In the genomic region with DNA sequence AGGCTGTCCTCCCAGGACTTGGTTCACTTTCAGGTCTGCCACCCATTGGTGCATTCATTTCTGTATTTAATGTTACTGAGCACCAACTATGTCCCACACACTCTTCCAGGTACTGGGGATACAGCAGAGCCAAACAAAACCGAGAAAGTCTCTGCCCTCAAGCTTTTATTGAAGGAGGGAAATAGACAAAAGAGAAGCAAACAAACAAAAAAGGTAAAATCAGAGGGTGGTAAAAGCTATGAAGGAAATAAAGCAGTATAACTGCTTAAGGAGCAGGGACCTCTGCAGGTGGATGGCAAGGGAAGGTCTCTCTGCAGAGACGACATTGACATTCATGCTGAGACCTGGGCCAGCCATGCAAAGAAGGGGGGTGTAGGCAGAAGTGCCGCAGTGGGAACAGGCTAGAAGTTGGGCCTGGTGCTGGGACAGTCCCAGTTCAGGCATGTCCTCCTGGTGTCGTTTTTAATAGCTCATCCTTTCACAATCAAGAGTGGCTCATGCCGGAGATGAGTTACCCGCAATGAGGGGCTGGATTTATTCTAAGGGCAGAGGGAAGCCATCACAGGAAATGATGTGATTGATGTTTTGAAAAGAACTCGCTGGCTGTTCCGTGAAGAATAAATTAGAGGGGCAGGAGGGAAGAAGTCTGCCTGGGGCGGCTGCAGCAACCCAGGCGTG, we compare ENCODE assay signal across 8 cellular contexts.
DNase-seq lines count a peak whose midpoint lies in the region; ATAC-seq, FAIRE-seq and TF ChIP-seq lines count a peak whose summit lies in the region.

No MANE protein-coding gene starts in this region.

- DNase-seq in AG04450 (ENCODE audit: low read depth, low spot score) (no peak), HTR-8/SVneo (ENCODE audit: insufficient read length, low spot score) (peak; percentile 64), T-helper 2 cell (peak in 4 of 5 experiments; percentile 39 to 88 (median 58)), mammary epithelial cell (peak; percentile 70), right lobe of liver (peak in 1 of 3 donors; percentile 55)
- peak; percentile 24 for DNase-seq in stimulated activated CD8-positive, alpha-beta memory T cell treated with anti-CD3 and anti-CD28 coated beads, Interleukin-12 subunit alpha, Interleukin-12 subunit beta, amount 100 ng/mL, for 1 hour (ENCODE audit: low read depth)

- H3K36me3 ChIP-seq in mammary epithelial cell (ENCODE audit: insufficient read depth, low read length) (no peaks in the 10 kb centered on the region), right lobe of liver (no peaks in the 10 kb centered on the region)

- H3K4me3 ChIP-seq in AG04450 (ENCODE audit: low read depth, low read length): 0 out of 2 replicates have a peak overlapping the region, but pooled peaks have one; percentile 13
- peak overlapping the region in 1 of 3 experiments; percentile 25 for H3K4me3 ChIP-seq in mammary epithelial cell (replicated peaks in 1 of 3; ENCODE audit: insufficient read depth in 1 of 3, low read depth in 2 of 3, low read length in 3 of 3)
- peak overlapping the region; percentile 35 to 57 (median 44) for H3K4me3 ChIP-seq in right lobe of liver

- FAIRE-seq in HTR-8/SVneo (lab: Jason Lieb, UNC): peak; percentile 71

- BruUV-seq in mammary epithelial cell (replicated peaks; lab: Mats Ljungman, UMichigan): no TSS peak

- H3K4me1 ChIP-seq in mammary epithelial cell (ENCODE audit: insufficient read depth, low read length): peaks cover 72% of the 10 kb centered on the region
- peaks cover 0 to 40% (median 16%) of the 10 kb centered on the region in 4 donors for H3K4me1 ChIP-seq in right lobe of liver

- POLR2A ChIA-PET in AG04450 (lab: Yijun Ruan, JAX): interaction anchor here (0.6 to 1.9 kb wide), 4 partner anchors 9 to 76 kb away, joined by 3 to 11 read pairs (median 4); no protein-coding TSS in a partner anchor

- H3K4me2 ChIP-seq in mammary epithelial cell (ENCODE audit: insufficient read depth, low read depth, low read length): peak overlapping the region; percentile 70

- 11% methylated on average over 6 of the region's 10 CpGs for WGBS in mammary epithelial cell (ENCODE audit: low coverage, missing lambda C conversion rate)
- WGBS in right lobe of liver (ENCODE audit: insufficient coverage, low coverage, low lambda C conversion rate, missing lambda C conversion rate): 8% methylated on average over 6 of the region's 10 CpGs

- intact Hi-C loops in mammary epithelial cell (cut with micrococcal nuclease): loop anchor here (1.0 to 2.0 kb wide), 3 partner anchors 37 to 85 kb away; no protein-coding TSS in a partner anchor
- intact Hi-C loops in right lobe of liver (cut with DNase I): loop anchor here in 1 of 2 donors (10.0 kb wide), 1 partner anchor 69 kb away; the partner anchor contains the start of gene IRF2BPL

- H3K27me3 ChIP-seq in AG04450 (ENCODE audit: control insufficient read depth, insufficient read depth, low read length) (no peaks in the 10 kb centered on the region), mammary epithelial cell (ENCODE audit: insufficient read depth, low read length) (no peaks in the 10 kb centered on the region), right lobe of liver (no peaks in the 10 kb centered on the region)

- ATAC-seq in GM18909 (IDR thresholded peaks at IDR 0.05; ENCODE audit: poor library complexity, unreplicated experiment): peak; percentile 33
- ATAC-seq in right lobe of liver: peak; percentile 19 to 46 (median 26)
- ATAC-seq in GM19351 (IDR thresholded peaks at IDR 0.05; ENCODE audit: unreplicated experiment): no peak

- H3K9ac ChIP-seq in mammary epithelial cell (ENCODE audit: insufficient read depth, low read length): peak overlapping the region; percentile 54

- H4K20me1 ChIP-seq in mammary epithelial cell (ENCODE audit: insufficient read depth, low read length): no peaks in the 10 kb centered on the region

- H3K27ac ChIP-seq in AG04450 (ENCODE audit: low read depth, low read length) (peak overlapping the region; percentile 86), mammary epithelial cell (ENCODE audit: insufficient read depth, low read depth, low read length) (peak overlapping the region; percentile 74), right lobe of liver (peak overlapping the region; percentile 90 to 93 (median 92))

- CTCF ChIA-PET in AG04450 (lab: Charles Lee) (interaction anchor here (0.8 to 4.7 kb wide), 4 partner anchors 37 to 80 kb away, joined by 3 to 26 read pairs (median 13); no protein-coding TSS in a partner anchor), mammary epithelial cell (lab: Charles Lee; ENCODE audit: low non-redundant PET) (no interaction called here)

- no peak for TF ChIP-seq CTCF in AG04450 (IDR thresholded peaks at IDR 0.05; ENCODE audit: low read depth, low read length)
- no peak for TF ChIP-seq CTCF in mammary epithelial cell (conservative IDR thresholded peaks at IDR 0.05 in 1 of 2, IDR thresholded peaks at IDR 0.05 in 1 of 2; ENCODE audit: extremely low read depth in 1 of 2, insufficient read depth in 1 of 2, low read depth in 1 of 2, low read length in 2 of 2)
- TF ChIP-seq CTCF in right lobe of liver (IDR thresholded peaks at IDR 0.05): no peak

- dilution Hi-C loops in mammary epithelial cell (cut with HindIII; ENCODE audit: low sequenced_read_pairs): loop anchor here (10.0 kb wide), 1 partner anchor 89 kb away; no protein-coding TSS in a partner anchor

- peaks cover 2% of the 10 kb centered on the region for H3K79me2 ChIP-seq in mammary epithelial cell (ENCODE audit: insufficient read depth, low read length)

- H2AFZ ChIP-seq in mammary epithelial cell (ENCODE audit: low read depth, low read length): peak overlapping the region; percentile 59

- H3K9me3 ChIP-seq in AG04450 (ENCODE audit: control insufficient read depth, insufficient read depth, low read length): no peaks in the 10 kb centered on the region
- H3K9me3 ChIP-seq in mammary epithelial cell (replicated peaks; ENCODE audit: insufficient read depth, low read length): no peaks in the 10 kb centered on the region
- no peaks in the 10 kb centered on the region for H3K9me3 ChIP-seq in right lobe of liver

- TF ChIP-seq POLR2A in right lobe of liver (IDR thresholded peaks at IDR 0.05): no peak

- in situ Hi-C loops in mammary epithelial cell (cut with MboI; ENCODE audit: low sequenced_read_pairs in 2 of 2): no loop called here
